Comparison of ENCODE assay signal across 5 cellular contexts in the genomic region with DNA sequence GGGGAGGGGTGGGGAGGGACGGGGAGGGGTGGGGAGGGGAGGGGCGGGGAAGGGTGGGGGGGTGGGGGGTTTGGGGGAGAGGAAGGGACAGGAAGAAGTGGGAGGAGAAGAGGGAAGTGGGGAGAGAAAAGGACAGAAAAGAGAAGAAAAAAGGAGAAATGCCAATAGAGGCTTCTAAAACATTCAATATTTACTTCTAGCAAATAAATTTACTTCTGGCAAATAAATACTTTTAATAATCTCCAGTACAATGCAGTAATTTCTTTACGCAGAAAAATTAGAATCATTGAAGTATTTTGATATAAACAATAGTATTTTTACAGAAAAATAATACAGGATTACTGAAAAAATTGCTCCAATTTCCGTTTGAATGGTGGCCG. TPM values are rescaled to one million over a fixed set of nuclear protein-coding genes. Genes with fewer than 3 reads are reported as not detected.
"Had no signal": no experiment of that assay in that cellular context is flagged by ENCODE, and none has a peak within 500 bp of the region (broad histone marks: within the 10 kb centered on the region; RNA-seq: fewer than 3 reads in every experiment).

No MANE protein-coding gene starts in this region.

- FAIRE-seq: astrocyte had no signal

- H3K36me3 ChIP-seq: left ventricle myocardium inferior, sigmoid colon, WERI-Rb-1 had no signal

- H3K27ac ChIP-seq: sigmoid colon, WERI-Rb-1 had no signal

- H3K9me3 ChIP-seq: left ventricle myocardium inferior, sigmoid colon had no signal

- H3K4me3 ChIP-seq: left ventricle myocardium inferior, sigmoid colon had no signal

- H3K27me3 ChIP-seq: sigmoid colon had no signal

RNA-seq across cellular contexts. Expression of a gene that starts 9.4 kb away (rescaled TPM):
- total RNA-seq: activated CD8-positive, alpha-beta T cell treated with anti-CD3 and anti-CD28 coated beads, Interleukin-2, amount 10 ng/mL, durations not matched to agents 7 days and 5 days had no signal
